ENCODE assay signal across 29 cellular contexts in the genomic region with DNA sequence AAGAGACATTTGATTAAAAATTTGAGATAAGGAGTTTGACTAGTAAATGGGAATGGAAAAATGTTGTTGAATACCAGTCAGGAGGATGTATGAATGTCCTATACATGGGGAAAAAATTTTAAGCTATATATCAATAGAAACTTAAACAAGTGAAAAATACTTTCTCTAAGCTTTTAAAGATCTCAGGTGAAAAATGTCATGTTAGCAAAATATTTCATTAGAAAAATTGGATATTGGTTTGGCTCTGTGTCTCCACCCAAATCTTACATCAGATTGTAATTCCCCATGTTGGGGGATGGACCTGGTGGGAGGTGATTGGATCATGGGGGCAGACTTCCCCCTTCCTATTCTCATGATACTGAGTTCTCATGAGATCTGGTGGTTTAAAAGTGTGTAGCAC.
"Had no signal": no experiment of that assay in that cellular context is flagged by ENCODE, and none has a peak within 500 bp of the region (broad histone marks: within the 10 kb centered on the region; RNA-seq: fewer than 3 reads in every experiment).

No MANE protein-coding gene starts in this region.

- ATAC-seq: Panc1, Right ventricle myocardium inferior, SK-N-SH treated with all-trans-retinoic acid at 6 μM for 48 hours had no signal

- H3K27me3 ChIP-seq: SJCRH30 had no signal

- H3K4me3 ChIP-seq: PC-9, SJCRH30, SK-N-MC had no signal

- H3K27ac ChIP-seq: PC-9, RWPE1, SJCRH30, SK-N-MC had no signal

- H3K4me2 ChIP-seq: PC-9 had no signal

- H3K9me3 ChIP-seq: SJCRH30 had no signal

- H3K27ac Mint-ChIP-seq: T-helper 1 cell treated with Interleukin-12 subunit alpha and Interleukin-12 subunit beta and Interleukin-4 antibody, amounts not matched to agents 30 μg/mL and 1 μg/mL, for 36 hours had no signal

- H3K4me1 ChIP-seq: SJCRH30 had no signal

- FAIRE-seq: RCC 7860 had no signal

- H2AFZ ChIP-seq: PC-9 had no signal

- H3K4me3 Mint-ChIP-seq: T-helper 1 cell treated with Interleukin-12 subunit alpha and Interleukin-12 subunit beta and Interleukin-4 antibody, amounts not matched to agents 30 μg/mL and 1 μg/mL, for 36 hours had no signal

- H3K36me3 ChIP-seq: SJCRH30 had no signal

- DNase-seq: MV-4-11, NCI-H1092, NCI-H1105, NCI-H1417 treated with DMSO at 0.1 percent for 48 hours, NCI-H1436 treated with DMSO at 0.1 percent for 48 hours, NCI-H1694 treated with DMSO at 0.1 percent for 48 hours, NCI-H187 treated with DMSO at 0.1 percent for 48 hours, NCI-H2029, NCI-H2171 treated with DMSO at 0.1 percent for 48 hours, NCI-H2227 treated with DMSO at 0.1 percent for 48 hours, NCI-H345, NCI-H446, NCI-H510A treated with DMSO at 0.1 percent for 48 hours, NCI-H524 treated with DMSO at 0.1 percent for 48 hours, NCI-H526 treated with DMSO at 0.1 percent for 48 hours, NCI-H774, PC-9, SHP77, SIG-M5, SJCRH30, SW 1271, T-helper 1 cell had no signal
